Comparison of ENCODE assay signal across 8 cellular contexts in the genomic region with DNA sequence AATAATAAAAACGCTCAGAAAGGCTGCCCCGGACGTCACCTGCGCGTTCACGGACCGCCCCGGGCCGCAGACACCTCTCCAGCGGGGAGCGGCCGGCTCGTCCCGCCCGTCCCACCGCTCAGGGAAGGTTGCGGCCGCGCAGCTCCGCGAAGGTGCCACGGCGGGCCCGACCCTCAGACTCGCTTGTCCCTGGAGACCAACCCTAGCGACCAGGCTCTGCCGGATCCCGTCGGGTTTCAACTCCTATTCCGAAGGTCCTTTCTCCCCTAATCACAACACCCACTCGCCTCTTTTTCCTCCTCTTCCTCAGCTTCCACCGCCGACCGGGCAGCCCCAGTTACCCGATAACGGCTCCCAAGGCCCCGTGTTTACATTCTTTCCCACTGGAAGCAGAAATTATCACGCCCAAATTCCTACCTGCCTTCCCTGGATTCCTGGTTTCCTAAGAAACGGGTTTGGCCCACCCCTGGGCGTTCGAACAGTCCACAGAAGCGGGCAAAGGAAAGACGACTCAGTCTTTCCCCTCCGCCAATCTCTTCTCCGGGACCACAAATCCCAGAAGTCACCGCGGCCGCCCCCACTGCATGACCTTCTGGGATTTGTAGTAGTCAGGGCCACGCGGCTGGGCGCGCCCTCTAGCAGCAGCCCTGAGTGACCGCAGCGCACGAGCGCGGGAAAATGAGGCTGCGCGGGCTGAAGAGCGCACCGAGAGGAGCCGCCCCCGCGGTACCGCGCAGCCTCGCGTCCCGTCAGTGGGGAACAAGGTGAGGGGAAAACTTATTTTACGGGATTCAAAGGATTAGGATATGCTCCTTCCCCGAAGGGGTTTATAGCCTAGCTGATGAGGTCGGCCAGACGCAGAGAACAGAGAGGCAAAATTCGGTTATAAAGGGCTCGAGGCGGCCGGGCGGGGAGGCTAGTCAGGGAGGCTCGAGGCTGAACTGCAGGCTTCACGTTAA. TPM values are rescaled to one million over a fixed set of nuclear protein-coding genes. Genes with fewer than 3 reads are reported as not detected.
DNase-seq lines count a peak whose midpoint lies in the region; ATAC-seq and TF ChIP-seq lines count a peak whose summit lies in the region.

A gene with protein sequence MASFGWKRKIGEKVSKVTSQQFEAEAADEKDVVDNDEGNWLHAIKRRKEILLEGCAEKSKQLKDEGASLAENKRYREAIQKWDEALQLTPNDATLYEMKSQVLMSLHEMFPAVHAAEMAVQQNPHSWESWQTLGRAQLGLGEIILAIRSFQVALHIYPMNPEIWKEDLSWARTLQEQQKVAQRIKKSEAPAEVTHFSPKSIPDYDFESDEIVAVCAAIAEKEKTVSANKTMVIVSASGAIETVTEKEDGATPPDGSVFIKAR (minus strand): TSS at position 555 of the 959 bp plus-strand sequence. CDS start 8,943 bp downstream, outside the sequence.

- H3K4me3 Mint-ChIP-seq in Calu3 (ENCODE audit: low read depth, unreplicated experiment): no peak within 1 kb of the TSS
- H3K4me3 Mint-ChIP-seq in activated CD8-positive, alpha-beta memory T cell treated with anti-CD3 and anti-CD28 coated beads, Interleukin-2, amount 10 ng/mL, durations not matched to agents 7 days and 5 days: no peak within 1 kb of the TSS

- intact Hi-C loops in Calu3 (cut with micrococcal nuclease; ENCODE audit: unreplicated experiment): loop anchor here (1.0 to 10.0 kb wide), 4 partner anchors 42 to 429 kb away; no protein-coding TSS in a partner anchor

- in situ Hi-C loops in endometrial microvascular endothelial cells (cut with HindIII; ENCODE audit: inconsistent ontology term, low pct_unique_long_range_greater_than_20kb, low sequenced_read_pairs): no loop called here

- peak; percentile 45 for TF ChIP-seq CTCF in Calu3 (IDR thresholded peaks at IDR 0.05; ENCODE audit: unreplicated experiment)

- BruUV-seq in Calu3 (replicated peaks; lab: Mats Ljungman, UMichigan): no TSS peak

- H3K4me1 Mint-ChIP-seq in Calu3 (ENCODE audit: low read depth, unreplicated experiment): no peaks in the 10 kb centered on the region
- H3K4me1 Mint-ChIP-seq in activated CD8-positive, alpha-beta memory T cell treated with anti-CD3 and anti-CD28 coated beads, Interleukin-2, amount 10 ng/mL, durations not matched to agents 7 days and 5 days: peaks cover 18% of the 10 kb centered on the region

- DNase-seq in Calu3: peak; percentile 95
- DNase-seq in HUDEP-2 (lab: John Stamatoyannopoulos, UW; ENCODE audit: unreplicated experiment in 76 of 76): peak in 75 of 76 experiments; percentile 22 to 93 (median 87)
- peak; percentile 96 for DNase-seq in NOMO-1 treated with dmso at 0.1 percent for 144 hours (lab: John Stamatoyannopoulos, UW; ENCODE audit: unreplicated experiment)
- peak; percentile 98 for DNase-seq in activated CD8-positive, alpha-beta memory T cell treated with anti-CD3 and anti-CD28 coated beads, Interleukin-2, amount 10 ng/mL, durations not matched to agents 7 days and 5 days
- DNase-seq in mesenteric fat pad (ENCODE audit: low spot score): peak; percentile 97
- peak; percentile 83 for DNase-seq in stimulated activated CD8-positive, alpha-beta memory T cell treated with anti-CD3 and anti-CD28 coated beads, Interleukin-15, amount 100 ng/mL, for 24 hours (ENCODE audit: low read depth)

- peak; percentile 91 for ATAC-seq in GM21381 (IDR thresholded peaks at IDR 0.05; ENCODE audit: unreplicated experiment)
- ATAC-seq in activated CD8-positive, alpha-beta memory T cell treated with anti-CD3 and anti-CD28 coated beads, Interleukin-2, amount 10 ng/mL, durations not matched to agents 7 days and 5 days: peak; percentile 91

- CTCF ChIA-PET in Calu3 (lab: Charles Lee): interaction anchor here (0.6 to 0.8 kb wide), 2 partner anchors 43 to 1438 kb away, joined by 3 to 4 read pairs; a partner anchor contains a TSS
- CTCF ChIA-PET in activated CD8-positive, alpha-beta memory T cell treated with anti-CD3 and anti-CD28 coated beads, Interleukin-2, amount 10 ng/mL, durations not matched to agents 7 days and 5 days (lab: Charles Lee): interaction anchor here (1.1 to 1.5 kb wide), 4 partner anchors 11 to 123 kb away, joined by 3 to 6 read pairs (median 4); no protein-coding TSS in a partner anchor

- H3K27me3 Mint-ChIP-seq in Calu3 (ENCODE audit: unreplicated experiment): no peaks in the 10 kb centered on the region
- no peaks in the 10 kb centered on the region for H3K27me3 Mint-ChIP-seq in activated CD8-positive, alpha-beta memory T cell treated with anti-CD3 and anti-CD28 coated beads, Interleukin-2, amount 10 ng/mL, durations not matched to agents 7 days and 5 days

- H3K27ac Mint-ChIP-seq in Calu3 (ENCODE audit: unreplicated experiment): no peak within 1 kb of the TSS
- no peak within 1 kb of the TSS for H3K27ac Mint-ChIP-seq in activated CD8-positive, alpha-beta memory T cell treated with anti-CD3 and anti-CD28 coated beads, Interleukin-2, amount 10 ng/mL, durations not matched to agents 7 days and 5 days

- no peaks in the 10 kb centered on the region for H3K9me3 Mint-ChIP-seq in Calu3 (ENCODE audit: low read depth, unreplicated experiment)
- no peaks in the 10 kb centered on the region for H3K9me3 Mint-ChIP-seq in activated CD8-positive, alpha-beta memory T cell treated with anti-CD3 and anti-CD28 coated beads, Interleukin-2, amount 10 ng/mL, durations not matched to agents 7 days and 5 days (ENCODE audit: low read depth)

- H3K36me3 Mint-ChIP-seq in Calu3 (ENCODE audit: insufficient read depth, unreplicated experiment): no peaks in the 10 kb centered on the region
- H3K36me3 Mint-ChIP-seq in activated CD8-positive, alpha-beta memory T cell treated with anti-CD3 and anti-CD28 coated beads, Interleukin-2, amount 10 ng/mL, durations not matched to agents 7 days and 5 days: peaks cover 34% of the 10 kb centered on the region

RNA-seq across cellular contexts. Expression of the gene that starts here (rescaled TPM):
- 11.3 and 14.0 TPM in 2 replicates for total RNA-seq in Calu3 (2022)
- 10 to 100 TPM; 16.3 to 17.7 TPM for total RNA-seq in activated CD8-positive, alpha-beta memory T cell treated with anti-CD3 and anti-CD28 coated beads, Interleukin-2, amount 10 ng/mL, durations not matched to agents 7 days and 5 days
- total RNA-seq in endometrial microvascular endothelial cells (ENCODE audit: inconsistent ontology term): 10.3 TPM
- total RNA-seq in mesenteric fat pad: 7.9 TPM

Comparison
In these comparisons a context has a peak if more than half of its experiments do, and no peak if none do; other contexts are left out.
1. Peak in every context shown above with its lines: DNase-seq and ATAC-seq.